In genomic region chr12:117933545-117933944, GRCh38 we compare ENCODE assay signal across 32 cellular contexts. TPM values are rescaled to one million over a fixed set of nuclear protein-coding genes. Genes with fewer than 3 reads are reported as not detected.
"Had no signal": no experiment of that assay in that cellular context is flagged by ENCODE, and none has a peak within 500 bp of the region (broad histone marks: within the 10 kb centered on the region; RNA-seq: fewer than 3 reads in every experiment).

No MANE protein-coding gene starts in this region.

- H3K36me3 Mint-ChIP-seq: activated naive CD4-positive, alpha-beta T cell treated with anti-CD3 and anti-CD28 coated beads, Interleukin-2, amount 50 U/mL, for 24 hours; activated naive CD8-positive, alpha-beta T cell treated with anti-CD3 and anti-CD28 coated beads for 36 hours; T-cell had no signal

- H3K27ac ChIP-seq: adrenal gland, body of pancreas, WERI-Rb-1 had no signal

- H3K27me3 Mint-ChIP-seq: activated B cell treated with CpG ODN at 0.5 μM for 24 hours had no signal

- H3K4me3 ChIP-seq: adrenal gland, body of pancreas had no signal

- H3K9me3 ChIP-seq: adrenal gland, body of pancreas had no signal

- H3K27me3 ChIP-seq: adrenal gland, body of pancreas had no signal

- H3K27ac Mint-ChIP-seq: activated B cell treated with CpG ODN at 0.5 μM for 24 hours; activated CD8-positive, alpha-beta T cell treated with anti-CD3 and anti-CD28 coated beads for 36 hours; activated naive CD4-positive, alpha-beta T cell treated with anti-CD3 and anti-CD28 coated beads for 36 hours; activated naive CD4-positive, alpha-beta T cell treated with anti-CD3 and anti-CD28 coated beads, Interleukin-2, amount 50 U/mL, for 24 hours; activated naive CD8-positive, alpha-beta T cell treated with anti-CD3 and anti-CD28 coated beads for 36 hours; activated naive CD8-positive, alpha-beta T cell treated with anti-CD3 and anti-CD28 coated beads, Interleukin-2, amount 50 U/mL, for 24 hours; activated T-helper 1 cell treated with anti-CD3 and anti-CD28 coated beads, Interleukin-12 subunit alpha, Interleukin-12 subunit beta, Interleukin-2, Interleukin-4 antibody, amounts not matched to agents 30 ng/mL and 10 ng/mL and 1 ng/mL, durations not matched to agents 14 hours and 24 hours and 36 hours; activated T-helper 2 cell treated with anti-CD3 and anti-CD28 coated beads, Interferon-gamma antibody, Interleukin-2, Interleukin-4, amounts not matched to agents 10 μg/mL and 5 μg/mL and 100 μg/mL, durations not matched to agents 14 hours and 24 hours and 36 hours; T-cell; T-helper 1 cell treated with Interleukin-12 subunit alpha and Interleukin-12 subunit beta and Interleukin-4 antibody, amounts not matched to agents 30 μg/mL and 1 μg/mL, for 36 hours; T-helper 2 cell treated with Interferon-gamma antibody and Interleukin-4, amounts not matched to agents 5 μg/mL and 100 μg/mL, for 36 hours had no signal

- H3K4me1 ChIP-seq: adrenal gland had no signal

- H3K36me3 ChIP-seq: adrenal gland, WERI-Rb-1 had no signal

- H3K4me1 Mint-ChIP-seq: activated B cell treated with CpG ODN at 0.5 μM for 24 hours; activated naive CD4-positive, alpha-beta T cell treated with anti-CD3 and anti-CD28 coated beads, Interleukin-2, amount 50 U/mL, for 24 hours; activated naive CD8-positive, alpha-beta T cell treated with anti-CD3 and anti-CD28 coated beads for 36 hours; activated naive CD8-positive, alpha-beta T cell treated with anti-CD3 and anti-CD28 coated beads, Interleukin-2, amount 50 U/mL, for 24 hours; T-cell had no signal

- ATAC-seq: activated CD4-positive, CD25-positive, alpha-beta regulatory T cell treated with anti-CD3 and anti-CD28 coated beads, Interleukin-2, amount 50 U/mL, for 24 hours; activated CD8-positive, alpha-beta T cell treated with anti-CD3 and anti-CD28 coated beads for 36 hours; activated naive CD8-positive, alpha-beta T cell treated with anti-CD3 and anti-CD28 coated beads, Interleukin-2, amount 50 U/mL, for 24 hours; body of pancreas; esophagus mucosa; T-cell had no signal

- DNase-seq: activated B cell treated with CpG ODN at 0.5 μM for 24 hours; activated CD4-positive, alpha-beta T cell treated with anti-CD3 and anti-CD28 coated beads for 48 hours; activated CD4-positive, alpha-beta T cell treated with anti-CD3 and anti-CD28 coated beads, Interleukin-2, amount 50 U/mL, for 1 hour; activated CD4-positive, alpha-beta T cell treated with anti-CD3 and anti-CD28 coated beads, Interleukin-2, amount 50 U/mL, for 48 hours; activated CD8-positive, alpha-beta memory T cell treated with anti-CD3 and anti-CD28 coated beads for 24 hours; activated CD8-positive, alpha-beta memory T cell treated with anti-CD3 and anti-CD28 coated beads, Interleukin-2, amount 50 U/mL, for 4 hours; activated CD8-positive, alpha-beta T cell treated with anti-CD3 and anti-CD28 coated beads for 36 hours; activated effector memory CD4-positive, alpha-beta T cell treated with anti-CD3 and anti-CD28 coated beads, Interleukin-2, amount 50 U/mL, for 16 hours; activated naive CD4-positive, alpha-beta T cell treated with anti-CD3 and anti-CD28 coated beads for 36 hours; activated naive CD8-positive, alpha-beta T cell treated with anti-CD3 and anti-CD28 coated beads for 36 hours; activated naive CD8-positive, alpha-beta T cell treated with anti-CD3 and anti-CD28 coated beads, Interleukin-2, amount 50 U/mL, for 24 hours; activated T-cell treated with anti-CD3 and anti-CD28 coated beads, Interleukin-2, amount 50 U/mL, for 1 hour; activated T-cell treated with anti-CD3 and anti-CD28 coated beads, Interleukin-2, amount 50 U/mL, for 48 hours; adrenal gland; amygdala; aorta; body of pancreas; caudate nucleus; effector CD8-positive, alpha-beta T cell; foreskin fibroblast; SW 1271; T-cell; T1000; WERI-Rb-1 had no signal

- H3K4me3 Mint-ChIP-seq: activated B cell treated with CpG ODN at 0.5 μM for 24 hours; activated CD8-positive, alpha-beta T cell treated with anti-CD3 and anti-CD28 coated beads for 36 hours; activated naive CD4-positive, alpha-beta T cell treated with anti-CD3 and anti-CD28 coated beads for 36 hours; activated naive CD4-positive, alpha-beta T cell treated with anti-CD3 and anti-CD28 coated beads, Interleukin-2, amount 50 U/mL, for 24 hours; activated naive CD8-positive, alpha-beta T cell treated with anti-CD3 and anti-CD28 coated beads for 36 hours; activated naive CD8-positive, alpha-beta T cell treated with anti-CD3 and anti-CD28 coated beads, Interleukin-2, amount 50 U/mL, for 24 hours; activated T-helper 1 cell treated with anti-CD3 and anti-CD28 coated beads, Interleukin-12 subunit alpha, Interleukin-12 subunit beta, Interleukin-2, Interleukin-4 antibody, amounts not matched to agents 30 ng/mL and 10 ng/mL and 1 ng/mL, durations not matched to agents 14 hours and 24 hours and 36 hours; T-cell; T-helper 1 cell treated with Interleukin-12 subunit alpha and Interleukin-12 subunit beta and Interleukin-4 antibody, amounts not matched to agents 30 μg/mL and 1 μg/mL, for 36 hours; T-helper 2 cell treated with Interferon-gamma antibody and Interleukin-4, amounts not matched to agents 5 μg/mL and 100 μg/mL, for 36 hours had no signal

RNA-seq across cellular contexts. Expression of gene KSR2, which starts 35.2 kb away (rescaled TPM):
- total RNA-seq: activated B cell treated with CpG ODN at 0.5 μM for 24 hours; activated naive CD8-positive, alpha-beta T cell treated with anti-CD3 and anti-CD28 coated beads for 36 hours; aorta; chondrocyte had no signal
- polyA plus RNA-seq: aorta had no signal
